Comparison of ENCODE assay signal across 11 cellular contexts in genomic region chr1:8238141-8239038, GRCh38.
A peak's percentile ranks its signal among the peaks of the same experiment; 100 is the strongest.
DNase-seq lines count a peak whose midpoint lies in the region; ATAC-seq, FAIRE-seq and TF ChIP-seq lines count a peak whose summit lies in the region.
"Had no signal": no experiment of that assay in that cellular context is flagged by ENCODE, and none has a peak within 500 bp of the region (broad histone marks: within the 10 kb centered on the region; RNA-seq: fewer than 3 reads in every experiment).

No MANE protein-coding gene starts in this region.

- ATAC-seq in left lung (peak; percentile 52), HG02642 (IDR thresholded peaks at IDR 0.05; ENCODE audit: poor library complexity, unreplicated experiment) (no peak)
- ATAC-seq in activated CD4-positive, CD25-positive, alpha-beta regulatory T cell treated with anti-CD3 and anti-CD28 coated beads, Interleukin-2, amount 50 U/mL, for 24 hours, result no peak
- ATAC-seq: CD8-positive, alpha-beta T cell; T-cell had no signal

- H3K4me3 ChIP-seq in brain microvascular endothelial cell (ENCODE audit: low read depth, low read length), result no peak overlapping the region
- no peak overlapping the region for H3K4me3 ChIP-seq in left lung

- in situ Hi-C loops in brain microvascular endothelial cell (cut with HindIII; ENCODE audit: low pct_ligation_motif_present, low sequenced_read_pairs), result no loop called here

- no peaks in the 10 kb centered on the region for H3K9me3 ChIP-seq in left lung

- FAIRE-seq in A204.1 (lab: Jason Lieb, UNC), result peak; percentile 88

- H3K27me3 ChIP-seq in brain microvascular endothelial cell (replicated peaks) (no peaks in the 10 kb centered on the region), left lung (no peaks in the 10 kb centered on the region)

- peaks cover 8% of the 10 kb centered on the region for H3K27me3 Mint-ChIP-seq in endothelial cell (ENCODE audit: unreplicated experiment)

- intact Hi-C loops in left lung (cut with DNase I), result no loop called here

- H3K36me3 ChIP-seq in brain microvascular endothelial cell (replicated peaks) (no peaks in the 10 kb centered on the region), left lung (no peaks in the 10 kb centered on the region)

- H3K27ac ChIP-seq in brain microvascular endothelial cell (peak overlapping the region; percentile 99), left lung (no peak overlapping the region)

- peaks cover 0 to 15% of the 10 kb centered on the region in 2 donors for H3K4me1 ChIP-seq in left lung

- no peaks in the 10 kb centered on the region for H3K9me3 Mint-ChIP-seq in endothelial cell (ENCODE audit: unreplicated experiment)
- H3K9me3 Mint-ChIP-seq: CD8-positive, alpha-beta T cell; T-cell had no signal

- H3K27ac Mint-ChIP-seq in endothelial cell (ENCODE audit: unreplicated experiment), result no peak overlapping the region
- H3K27ac Mint-ChIP-seq: activated naive CD8-positive, alpha-beta T cell; CD8-positive, alpha-beta T cell; T-cell had no signal

- H3K4me1 Mint-ChIP-seq in endothelial cell (ENCODE audit: unreplicated experiment), result peaks cover 24% of the 10 kb centered on the region

- DNase-seq in HT1080 (ENCODE audit: low read depth) (peak; percentile 89), brain microvascular endothelial cell (peak; percentile 99), left lung (no peak), endothelial cell (ENCODE audit: low spot score) (no peak)
- DNase-seq in activated CD4-positive, CD25-positive, alpha-beta regulatory T cell (lab: John Stamatoyannopoulos, UW), result no peak
- DNase-seq: CD8-positive, alpha-beta T cell; T-cell had no signal

- no peak overlapping the region for H3K4me3 Mint-ChIP-seq in endothelial cell (ENCODE audit: unreplicated experiment)
- H3K4me3 Mint-ChIP-seq: activated naive CD8-positive, alpha-beta T cell; CD8-positive, alpha-beta T cell; T-cell had no signal

- TF ChIP-seq CTCF in brain microvascular endothelial cell (IDR thresholded peaks at IDR 0.05; ENCODE audit: low read depth, low read length, missing control alignments) (no peak), left lung (IDR thresholded peaks at IDR 0.05) (no peak), endothelial cell (IDR thresholded peaks at IDR 0.05; ENCODE audit: unreplicated experiment) (no peak)

- peaks cover 6% of the 10 kb centered on the region for H3K36me3 Mint-ChIP-seq in endothelial cell (ENCODE audit: low read depth, unreplicated experiment)
- H3K36me3 Mint-ChIP-seq: activated naive CD8-positive, alpha-beta T cell; CD8-positive, alpha-beta T cell; T-cell had no signal

Comparison
In these comparisons a context has a peak if more than half of its experiments do, and no peak if none do; other contexts are left out.
1. DNase-seq: peak in HT1080 (single experiment) and brain microvascular endothelial cell (single experiment); none in left lung (0 of 2), activated CD4-positive, CD25-positive, alpha-beta regulatory T cell (0 of 4) and endothelial cell (single experiment).